Comparison of ENCODE assay signal across 21 cellular contexts in the genomic region with DNA sequence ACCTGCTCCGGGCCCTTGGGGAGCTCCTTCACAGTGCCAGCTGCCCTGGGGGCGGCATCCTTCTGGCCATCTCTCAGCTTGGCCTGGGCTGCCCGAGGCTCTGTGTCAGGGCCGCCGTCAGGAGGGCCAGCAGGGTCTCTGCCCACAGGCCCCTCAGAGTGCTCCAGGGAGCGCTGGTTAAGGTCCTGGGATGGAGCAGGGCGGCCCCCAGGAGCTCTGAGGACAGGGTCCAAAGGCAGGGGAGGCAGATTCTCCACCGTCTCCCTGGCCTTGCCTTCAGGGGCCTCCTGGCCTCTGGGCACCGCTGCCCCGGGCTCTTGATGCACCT. TPM values are rescaled to one million over a fixed set of nuclear protein-coding genes. Genes with fewer than 3 reads are reported as not detected.
DNase-seq lines count a peak whose midpoint lies in the region; ATAC-seq, FAIRE-seq and TF ChIP-seq lines count a peak whose summit lies in the region.
"Had no signal": no experiment of that assay in that cellular context is flagged by ENCODE, and none has a peak within 500 bp of the region (broad histone marks: within the 10 kb centered on the region; RNA-seq: fewer than 3 reads in every experiment).

No MANE protein-coding gene starts in this region.

- H3K36me3 Mint-ChIP-seq in neural crest cell (ENCODE audit: low read depth) (no peaks in the 10 kb centered on the region), endothelial cell (ENCODE audit: low read depth, unreplicated experiment) (peaks cover 10% of the 10 kb centered on the region)

- no peaks in the 10 kb centered on the region for H3K9me3 ChIP-seq in A549
- no peaks in the 10 kb centered on the region for H3K9me3 ChIP-seq in K562 (replicated peaks; ENCODE audit: control insufficient read depth, insufficient read depth, low read depth, low read length)
- H3K9me3 ChIP-seq in vagina, result no peaks in the 10 kb centered on the region
- H3K9me3 ChIP-seq: BE2C had no signal

- H3K4me3 ChIP-seq in A549 (no peak overlapping the region), K562 (no peak overlapping the region), vagina (no peak overlapping the region)
- H3K4me3 ChIP-seq: SK-N-MC had no signal

- H3K9ac ChIP-seq in K562 (ENCODE audit: insufficient read depth in 1 of 2, low read depth in 2 of 2, low read length in 2 of 2), result no peak overlapping the region

- H3K9me1 ChIP-seq in K562 (ENCODE audit: control insufficient read depth, insufficient read depth, low read length), result no peaks in the 10 kb centered on the region

- H2AFZ ChIP-seq in K562 (ENCODE audit: low read depth, low read length), result no peak overlapping the region

- H3K4me2 ChIP-seq in A549 (no peak overlapping the region), K562 (ENCODE audit: insufficient read depth, low read length) (no peak overlapping the region)

- TF ChIP-seq EP300 in A549 (IDR thresholded peaks at IDR 0.05), result no peak
- TF ChIP-seq EP300 in K562 (IDR thresholded peaks at IDR 0.05; ENCODE audit: low read length), result no peak

- TF ChIP-seq POLR2A in A549 (IDR thresholded peaks at IDR 0.05; ENCODE audit: low read length) (no peak), K562 (conservative IDR thresholded peaks at IDR 0.05) (no peak), vagina (IDR thresholded peaks at IDR 0.05) (no peak)

- in situ Hi-C loops in K562 (cut with MboI), result loop anchor here (5.0 to 25.0 kb wide), 2 partner anchors 109 to 236 kb away; no protein-coding TSS in a partner anchor

- BruUV-seq in K562 (replicated peaks; lab: Mats Ljungman, UMichigan), result no TSS peak

- intact Hi-C loops in K562 (cut with micrococcal nuclease), result no loop called here
- intact Hi-C loops in vagina (cut with DNase I), result no loop called here

- H3K79me2 ChIP-seq in K562 (ENCODE audit: control insufficient read depth, insufficient read depth, low read length), result peaks cover 3% of the 10 kb centered on the region; the same call in 1 of the 3 replicates

- ATAC-seq in A549, result peak in 1 of 2 experiments; percentile 4; a peak in 2 of 6 replicates
- no peak for ATAC-seq in K562
- ATAC-seq: HCT116 had no signal

- WGBS in A549 (ENCODE audit: missing lambda C conversion rate), result 93% methylated on average over 8 of the region's 10 CpGs
- WGBS in K562 (ENCODE audit: insufficient coverage, low coverage, missing lambda C conversion rate), result 93% methylated on average over 10 of the region's 10 CpGs

- TF ChIP-seq CTCF in A549 (IDR thresholded peaks at IDR 0.05) (no peak), K562 (IDR thresholded peaks at IDR 0.05 in 2 of 3, conservative IDR thresholded peaks at IDR 0.05 in 1 of 3; ENCODE audit: insufficient read depth in 2 of 3, low read depth in 1 of 3, low read length in 3 of 3) (no peak), neural crest cell (conservative IDR thresholded peaks at IDR 0.05) (no peak), endothelial cell (IDR thresholded peaks at IDR 0.05; ENCODE audit: unreplicated experiment) (no peak), vagina (IDR thresholded peaks at IDR 0.05) (no peak)

- H3K4me1 ChIP-seq in A549, result peaks cover under 1% of the 10 kb centered on the region; the same call in 1 of the 3 replicates
- H3K4me1 ChIP-seq in K562 (replicated peaks in 1 of 2; ENCODE audit: control insufficient read depth in 2 of 2, insufficient read depth in 2 of 2, low read length in 2 of 2), result peaks cover 0 to 65% of the 10 kb centered on the region in 2 experiments; a peak in 3 of 5 replicates
- H3K4me1 ChIP-seq in vagina, result peaks cover 6% of the 10 kb centered on the region

- peak overlapping the region; percentile 71 for H3K4me3 Mint-ChIP-seq in neural crest cell
- H3K4me3 Mint-ChIP-seq in endothelial cell (ENCODE audit: unreplicated experiment), result no peak overlapping the region

- H3K27ac ChIP-seq in A549 (no peak overlapping the region), K562 (ENCODE audit: extremely low read depth, low read depth, low read length) (no peak overlapping the region), vagina (no peak overlapping the region)
- H3K27ac ChIP-seq: SK-N-MC had no signal

- peaks cover 6% of the 10 kb centered on the region; the same call in 1 of the 2 replicates for H4K20me1 ChIP-seq in K562 (replicated peaks; ENCODE audit: control insufficient read depth, insufficient read depth, low read length)

- H3K9me3 Mint-ChIP-seq in neural crest cell (no peaks in the 10 kb centered on the region), endothelial cell (ENCODE audit: unreplicated experiment) (no peaks in the 10 kb centered on the region)

- DNase-seq in A549 (ENCODE audit: low read depth in 1 of 2, low spot score in 1 of 2) (no peak), K562 (ENCODE audit: extremely low read depth in 1 of 4, low spot score in 3 of 4) (no peak), neural crest cell (ENCODE audit: low read depth, low spot score) (no peak), endothelial cell (ENCODE audit: low spot score) (no peak), vagina (ENCODE audit: extremely low spot score in 2 of 2) (no peak), NCI-H1436 treated with DMSO at 0.1 percent for 48 hours (lab: John Stamatoyannopoulos, UW) (no peak)
- DNase-seq: EL, GF-D8, GOT3, Kasumi-1, NCI-H1417, NCI-H187, NCI-H446 treated with DMSO at 0.1 percent for 48 hours, NCI-H526 treated with DMSO at 0.1 percent for 48 hours, OCI-M1, SHP77 had no signal

- FAIRE-seq in A549 (lab: Jason Lieb, UNC) (no peak), K562 (lab: Jason Lieb, UNC) (no peak)
- FAIRE-seq: A204.1, RCC 7860 had no signal

- peaks cover 26% of the 10 kb centered on the region; the same call in 1 of the 3 replicates for H3K36me3 ChIP-seq in K562 (ENCODE audit: control insufficient read depth, insufficient read depth, low read length)
- H3K36me3 ChIP-seq in vagina, result peaks cover 0 to under 1% of the 10 kb centered on the region in 2 donors

- H3K27me3 Mint-ChIP-seq in neural crest cell (ENCODE audit: low read depth) (peaks cover 4% of the 10 kb centered on the region), endothelial cell (ENCODE audit: unreplicated experiment) (peaks cover 20% of the 10 kb centered on the region)

- H3K4me1 Mint-ChIP-seq in neural crest cell (peaks cover 8% of the 10 kb centered on the region), endothelial cell (ENCODE audit: unreplicated experiment) (no peaks in the 10 kb centered on the region)

- POLR2A ChIA-PET in A549 (lab: Yijun Ruan, JAX), result interaction anchor here (1.1 kb wide), 1 partner anchor 238 kb away, joined by 3 read pairs; no protein-coding TSS in a partner anchor
- POLR2A ChIA-PET in K562 (lab: Yijun Ruan, JAX), result interaction anchor here (1.1 to 1.5 kb wide), 2 partner anchors 9 to 17 kb away, joined by 4 to 6 read pairs; no protein-coding TSS in a partner anchor

- CTCF ChIA-PET in A549 (lab: Yijun Ruan, JAX), result interaction anchor here (1.2 to 2.8 kb wide), 2 partner anchors 8 to 103 kb away, joined by 5 to 8 read pairs; no protein-coding TSS in a partner anchor
- CTCF ChIA-PET in K562 (lab: Yijun Ruan, JAX; ENCODE audit: low intra/inter-chr PET ratio), result no interaction called here

- H3K27ac Mint-ChIP-seq in neural crest cell (ENCODE audit: unreplicated experiment) (no peak overlapping the region), endothelial cell (ENCODE audit: unreplicated experiment) (no peak overlapping the region)

- no peaks in the 10 kb centered on the region for H3K27me3 ChIP-seq in K562 (ENCODE audit: control insufficient read depth in 2 of 2, insufficient read depth in 2 of 2, low read length in 2 of 2)
- no peaks in the 10 kb centered on the region for H3K27me3 ChIP-seq in vagina
- H3K27me3 ChIP-seq: BE2C had no signal

- TF ChIP-seq RAD21 in A549 (conservative IDR thresholded peaks at IDR 0.05 in 1 of 2, IDR thresholded peaks at IDR 0.05 in 1 of 2), result no peak
- no peak for TF ChIP-seq RAD21 in K562 (CRISPR knock-in tag; conservative IDR thresholded peaks at IDR 0.05 in 1 of 2, IDR thresholded peaks at IDR 0.05 in 1 of 2)

RNA-seq across cellular contexts. Expression of gene NDUFAF8, which starts 7.2 kb away (rescaled TPM):
- polyA plus RNA-seq in A549 (2011; rRNA removed) (198 and 308 TPM in 2 replicates), A549 (2017; fragmentation: RNase III; extraction: RNeasy Plus Mini Kit Qiagen cat#74134 plus additional on column Dnase treatment) (173 to 192 TPM (median 179 TPM) in 3 replicates), K562 (2011; rRNA removed) (88.8 and 116 TPM in 2 replicates), K562 (2014; fragmentation: Illumina TruSeq; extraction: Trizol) (33.5 and 44.1 TPM in 2 replicates), K562 (2014; fragmentation: Nextera tagmentation; extraction: Ambion mirVana) (10 to 100 TPM; 13.5 to 17.4 TPM), K562 (2014; rRNA removed) (138 and 144 TPM in 2 replicates)
- polyA plus RNA-seq in A549 (2012; cell fraction: cytosol; rRNA removed), result 178 and 226 TPM in 2 replicates
- 66.7 and 81.5 TPM in 2 replicates for polyA plus RNA-seq in A549 (2012; cell fraction: nucleus; rRNA removed)
- 24.9 and 39.2 TPM in 2 replicates for polyA minus RNA-seq in A549 (2011; rRNA and poly(A)+ RNA removed)
- 68.1 and 75.3 TPM in 2 replicates for total RNA-seq in K562 (2011; cell fraction: chromatin; rRNA removed; ENCODE audit: low replicate concordance)
- 29.2 and 40.8 TPM in 2 replicates for total RNA-seq in K562 (2011; cell fraction: nucleolus; rRNA removed)
- total RNA-seq in K562 (2011; cell fraction: nucleoplasm; rRNA removed), result 60.6 and 70.4 TPM in 2 replicates
- total RNA-seq in K562 (2014; rRNA removed) (107 and 136 TPM in 2 replicates), K562 (2014; rRNA removed; fragmentation: Illumina TruSeq; extraction: Trizol) (102 and 107 TPM in 2 replicates), K562 (2015; rRNA removed; fragmentation: Illumina TruSeq; extraction: Trizol) (84.5 and 90.0 TPM in 2 replicates), K562 (2021) (83.7 and 87.1 TPM in 2 replicates), neural crest cell (54.5 and 68.2 TPM in 2 replicates), endothelial cell (ENCODE audit: unreplicated experiment) (31.2 TPM), vagina (52.5 TPM)
- polyA plus RNA-seq in K562 (2011; cell fraction: cytosol; rRNA removed), result 77.7 and 122 TPM in 2 replicates
- 40.8 and 50.9 TPM in 2 replicates for polyA plus RNA-seq in K562 (2011; cell fraction: nucleus; rRNA removed)
- polyA plus RNA-seq in K562 (2012), result 37.9 and 163 TPM in 2 replicates
- 36.1 and 37.7 TPM in 2 replicates for polyA minus RNA-seq in K562 (2011; rRNA and poly(A)+ RNA removed)
- 4.4 and 14.6 TPM in 2 replicates for polyA minus RNA-seq in K562 (2011; cell fraction: cytosol; rRNA and poly(A)+ RNA removed)
- polyA minus RNA-seq in K562 (2011; cell fraction: nucleus; rRNA and poly(A)+ RNA removed), result 11.4 and 14.2 TPM in 2 replicates

RNA-seq across cellular contexts. Expression of gene TEPSIN, which starts 7.5 kb away (rescaled TPM):
- polyA plus RNA-seq in A549 (2011; rRNA removed), result 12.5 TPM in 2 replicates
- polyA plus RNA-seq in A549 (2012; cell fraction: cytosol; rRNA removed), result 29.0 and 39.6 TPM in 2 replicates
- polyA plus RNA-seq in A549 (2012; cell fraction: nucleus; rRNA removed), result 220 and 367 TPM in 2 replicates
- 26.1 to 31.3 TPM (median 30.4 TPM) in 3 replicates for polyA plus RNA-seq in A549 (2017; fragmentation: RNase III; extraction: RNeasy Plus Mini Kit Qiagen cat#74134 plus additional on column Dnase treatment)
- polyA minus RNA-seq in A549 (2011; rRNA and poly(A)+ RNA removed), result 10.9 and 11.4 TPM in 2 replicates
- 40.8 and 141 TPM in 2 replicates for total RNA-seq in K562 (2011; cell fraction: chromatin; rRNA removed; ENCODE audit: low replicate concordance)
- total RNA-seq in K562 (2011; cell fraction: nucleolus; rRNA removed), result 87.2 and 95.9 TPM in 2 replicates
- total RNA-seq in K562 (2011; cell fraction: nucleoplasm; rRNA removed), result 46.2 and 50.4 TPM in 2 replicates
- 10.0 and 18.0 TPM in 2 replicates for total RNA-seq in K562 (2014; rRNA removed)
- total RNA-seq in K562 (2014; rRNA removed; fragmentation: Illumina TruSeq; extraction: Trizol), result 1.8 and 2.1 TPM in 2 replicates
- 5.1 and 5.7 TPM in 2 replicates for total RNA-seq in K562 (2015; rRNA removed; fragmentation: Illumina TruSeq; extraction: Trizol)
- total RNA-seq in K562 (2021), result 24.8 and 29.8 TPM in 2 replicates
- 6.6 and 9.8 TPM in 2 replicates for polyA plus RNA-seq in K562 (2011; rRNA removed)
- polyA plus RNA-seq in K562 (2011; cell fraction: cytosol; rRNA removed), result 8.0 and 15.3 TPM in 2 replicates
- 105 and 184 TPM in 2 replicates for polyA plus RNA-seq in K562 (2011; cell fraction: nucleus; rRNA removed)
- polyA plus RNA-seq in K562 (2012), result 12.5 and 21.3 TPM in 2 replicates
- 5.3 and 7.2 TPM in 2 replicates for polyA plus RNA-seq in K562 (2014; fragmentation: Illumina TruSeq; extraction: Trizol)
- polyA plus RNA-seq in K562 (2014; fragmentation: Nextera tagmentation; extraction: Ambion mirVana), result under 1 TPM; 0.80 to 0.81 TPM
- polyA plus RNA-seq in K562 (2014; rRNA removed), result 15.2 and 22.7 TPM in 2 replicates
- polyA minus RNA-seq in K562 (2011; rRNA and poly(A)+ RNA removed), result 3.7 and 4.7 TPM in 2 replicates
- 4.6 and 6.4 TPM in 2 replicates for polyA minus RNA-seq in K562 (2011; cell fraction: cytosol; rRNA and poly(A)+ RNA removed)
- 37.2 and 42.8 TPM in 2 replicates for polyA minus RNA-seq in K562 (2011; cell fraction: nucleus; rRNA and poly(A)+ RNA removed)
- 36.9 and 40.4 TPM in 2 replicates for total RNA-seq in neural crest cell
- total RNA-seq in endothelial cell (ENCODE audit: unreplicated experiment), result 43.8 TPM
- total RNA-seq in vagina, result 35.4 TPM

RNA-seq across cellular contexts. Expression of gene CEP131, which starts 23.5 kb away (rescaled TPM):
- polyA plus RNA-seq in A549 (2011; rRNA removed) (2.6 and 3.3 TPM in 2 replicates), A549 (2017; fragmentation: RNase III; extraction: RNeasy Plus Mini Kit Qiagen cat#74134 plus additional on column Dnase treatment) (10.3 to 11.5 TPM (median 10.5 TPM) in 3 replicates), K562 (2011; rRNA removed) (2.3 and 4.7 TPM in 2 replicates), K562 (2014; fragmentation: Illumina TruSeq; extraction: Trizol) (1.7 and 5.3 TPM in 2 replicates), K562 (2014; fragmentation: Nextera tagmentation; extraction: Ambion mirVana) (under 1 TPM; 0.24 to 0.34 TPM), K562 (2014; rRNA removed) (12.4 and 17.1 TPM in 2 replicates)
- 15.6 and 18.3 TPM in 2 replicates for polyA plus RNA-seq in A549 (2012; cell fraction: cytosol; rRNA removed)
- 39.7 and 52.0 TPM in 2 replicates for polyA plus RNA-seq in A549 (2012; cell fraction: nucleus; rRNA removed)
- polyA minus RNA-seq in A549 (2011; rRNA and poly(A)+ RNA removed), result 0.54 and 3.8 TPM in 2 replicates
- total RNA-seq in K562 (2011; cell fraction: chromatin; rRNA removed; ENCODE audit: low replicate concordance), result 15.6 and 46.2 TPM in 2 replicates
- total RNA-seq in K562 (2011; cell fraction: nucleolus; rRNA removed), result 30.3 and 31.2 TPM in 2 replicates
- 11.7 and 22.0 TPM in 2 replicates for total RNA-seq in K562 (2011; cell fraction: nucleoplasm; rRNA removed)
- total RNA-seq in K562 (2014; rRNA removed) (18.3 and 21.2 TPM in 2 replicates), K562 (2014; rRNA removed; fragmentation: Illumina TruSeq; extraction: Trizol) (0.99 and 1.2 TPM in 2 replicates), K562 (2015; rRNA removed; fragmentation: Illumina TruSeq; extraction: Trizol) (6.3 and 8.8 TPM in 2 replicates), K562 (2021) (14.9 and 16.7 TPM in 2 replicates), neural crest cell (40.7 and 42.5 TPM in 2 replicates), endothelial cell (ENCODE audit: unreplicated experiment) (21.1 TPM), vagina (6.1 TPM)
- 3.2 and 5.1 TPM in 2 replicates for polyA plus RNA-seq in K562 (2011; cell fraction: cytosol; rRNA removed)
- polyA plus RNA-seq in K562 (2011; cell fraction: nucleus; rRNA removed), result 21.2 and 39.0 TPM in 2 replicates
- polyA plus RNA-seq in K562 (2012), result 16.5 and 26.3 TPM in 2 replicates
- 1.1 and 1.4 TPM in 2 replicates for polyA minus RNA-seq in K562 (2011; rRNA and poly(A)+ RNA removed)
- 4.2 and 7.9 TPM in 2 replicates for polyA minus RNA-seq in K562 (2011; cell fraction: cytosol; rRNA and poly(A)+ RNA removed)
- 7.3 and 8.8 TPM in 2 replicates for polyA minus RNA-seq in K562 (2011; cell fraction: nucleus; rRNA and poly(A)+ RNA removed)

RNA-seq across cellular contexts. Expression of gene SLC38A10, which starts 48.8 kb away (rescaled TPM):
- 35.8 and 49.3 TPM in 2 replicates for polyA plus RNA-seq in A549 (2011; rRNA removed)
- 58.1 and 82.4 TPM in 2 replicates for polyA plus RNA-seq in A549 (2012; cell fraction: cytosol; rRNA removed)
- polyA plus RNA-seq in A549 (2012; cell fraction: nucleus; rRNA removed), result 198 and 284 TPM in 2 replicates
- 59.7 to 72.9 TPM (median 67.4 TPM) in 3 replicates for polyA plus RNA-seq in A549 (2017; fragmentation: RNase III; extraction: RNeasy Plus Mini Kit Qiagen cat#74134 plus additional on column Dnase treatment)
- polyA minus RNA-seq in A549 (2011; rRNA and poly(A)+ RNA removed), result 85.1 and 108 TPM in 2 replicates
- total RNA-seq in K562 (2011; cell fraction: chromatin; rRNA removed; ENCODE audit: low replicate concordance), result 96.2 and 235 TPM in 2 replicates
- total RNA-seq in K562 (2011; cell fraction: nucleolus; rRNA removed), result 109 and 114 TPM in 2 replicates
- total RNA-seq in K562 (2011; cell fraction: nucleoplasm; rRNA removed), result 104 and 132 TPM in 2 replicates
- total RNA-seq in K562 (2014; rRNA removed), result 35.6 and 35.8 TPM in 2 replicates
- 4.3 and 5.2 TPM in 2 replicates for total RNA-seq in K562 (2014; rRNA removed; fragmentation: Illumina TruSeq; extraction: Trizol)
- total RNA-seq in K562 (2015; rRNA removed; fragmentation: Illumina TruSeq; extraction: Trizol), result 15.5 and 16.1 TPM in 2 replicates
- 52.8 and 54.2 TPM in 2 replicates for total RNA-seq in K562 (2021)
- polyA plus RNA-seq in K562 (2011; rRNA removed), result 13.1 and 18.0 TPM in 2 replicates
- 18.4 and 29.4 TPM in 2 replicates for polyA plus RNA-seq in K562 (2011; cell fraction: cytosol; rRNA removed)
- 50.2 and 67.4 TPM in 2 replicates for polyA plus RNA-seq in K562 (2011; cell fraction: nucleus; rRNA removed)
- polyA plus RNA-seq in K562 (2012), result 38.9 and 86.6 TPM in 2 replicates
- 13.8 and 24.0 TPM in 2 replicates for polyA plus RNA-seq in K562 (2014; fragmentation: Illumina TruSeq; extraction: Trizol)
- under 1 TPM; 0.45 to 0.92 TPM for polyA plus RNA-seq in K562 (2014; fragmentation: Nextera tagmentation; extraction: Ambion mirVana)
- 31.7 and 32.1 TPM in 2 replicates for polyA plus RNA-seq in K562 (2014; rRNA removed)
- 16.9 and 24.8 TPM in 2 replicates for polyA minus RNA-seq in K562 (2011; rRNA and poly(A)+ RNA removed)
- 54.3 and 65.3 TPM in 2 replicates for polyA minus RNA-seq in K562 (2011; cell fraction: cytosol; rRNA and poly(A)+ RNA removed)
- polyA minus RNA-seq in K562 (2011; cell fraction: nucleus; rRNA and poly(A)+ RNA removed), result 28.7 and 33.2 TPM in 2 replicates
- 59.6 and 63.3 TPM in 2 replicates for total RNA-seq in neural crest cell
- 57.2 TPM for total RNA-seq in endothelial cell (ENCODE audit: unreplicated experiment)
- 67.5 TPM for total RNA-seq in vagina
